1 cellular context compared by ENCODE assay signal in genomic region chr1:228853191-228853590, GRCh38.
TF ChIP-seq lines count a peak whose summit lies in the region.

No MANE protein-coding gene starts in this region.

TF ChIP-seq in HepG2, 621 proteins besides CTCF, POLR2A, EP300 and RAD21 (continued from another document):
- TF ChIP-seq CEBPZ (IDR thresholded peaks at IDR 0.05; ENCODE audit: low read length) (no peak), HCFC1 (IDR thresholded peaks at IDR 0.05; ENCODE audit: low read depth, low read length) (no peak), ZNF530 (CRISPR knock-in tag; IDR thresholded peaks at IDR 0.05; ENCODE audit: low read depth) (no peak), MZF1 (CRISPR knock-in tag; IDR thresholded peaks at IDR 0.05; ENCODE audit: borderline replicate concordance) (no peak), ZNF878 (CRISPR knock-in tag; IDR thresholded peaks at IDR 0.05) (no peak), ZNF333 (CRISPR knock-in tag; IDR thresholded peaks at IDR 0.05; ENCODE audit: borderline replicate concordance) (no peak), TAF1 (CRISPR knock-in tag; IDR thresholded peaks at IDR 0.05) (no peak)
